26 cellular contexts compared by ENCODE assay signal in genomic region chr18:28350821-28351220, GRCh38.
"Had no signal": no experiment of that assay in that cellular context is flagged by ENCODE, and none has a peak within 500 bp of the region (broad histone marks: within the 10 kb centered on the region; RNA-seq: fewer than 3 reads in every experiment).

No MANE protein-coding gene starts in this region.

- H3K27me3 Mint-ChIP-seq: activated CD4-positive, alpha-beta memory T cell treated with anti-CD3 and anti-CD28 coated beads, Interleukin-2, amount 10 ng/mL, durations not matched to agents 7 days and 5 days; activated CD4-positive, alpha-beta T cell treated with anti-CD3 and anti-CD28 coated beads for 36 hours; activated naive CD8-positive, alpha-beta T cell; activated T-helper 17 cell treated with anti-CD3 and anti-CD28 coated beads, Interleukin-2, amount 50 U/mL, for 72 hours; brain had no signal

- H3K4me3 Mint-ChIP-seq: activated CD4-positive, alpha-beta memory T cell treated with anti-CD3 and anti-CD28 coated beads, Interleukin-2, amount 10 ng/mL, durations not matched to agents 7 days and 5 days; activated CD4-positive, alpha-beta T cell treated with anti-CD3 and anti-CD28 coated beads for 36 hours; activated naive CD4-positive, alpha-beta T cell treated with anti-CD3 and anti-CD28 coated beads for 36 hours; activated naive CD8-positive, alpha-beta T cell; activated T-helper 17 cell treated with anti-CD3 and anti-CD28 coated beads, Interleukin-2, amount 50 U/mL, for 72 hours; brain had no signal

- H3K9ac ChIP-seq: SK-N-SH had no signal

- H3K27me3 ChIP-seq: Peyer's patch, SJCRH30 had no signal

- DNase-seq: activated CD4-positive, alpha-beta memory T cell treated with anti-CD3 and anti-CD28 coated beads, Interleukin-2, amount 10 ng/mL, durations not matched to agents 7 days and 5 days; activated CD4-positive, alpha-beta T cell treated with anti-CD3 and anti-CD28 coated beads for 36 hours; activated CD4-positive, alpha-beta T cell treated with anti-CD3 and anti-CD28 coated beads, Interleukin-2, amount 50 U/mL, for 1 hour; activated gamma-delta T cell; activated naive CD4-positive, alpha-beta T cell treated with anti-CD3 and anti-CD28 coated beads for 36 hours; activated T-cell treated with anti-CD3 and anti-CD28 coated beads for 4 hours; activated T-cell treated with anti-CD3 and anti-CD28 coated beads, Interleukin-2, amount 50 U/mL, for 48 hours; amygdala; Kasumi-1; KBM-7; NCI-H1105 treated with DMSO at 0.1 percent for 48 hours; NCI-H1436 treated with DMSO at 0.1 percent for 48 hours; NCI-H2029 treated with DMSO at 0.1 percent for 48 hours; NCI-H345; NCI-H510A treated with DMSO at 0.1 percent for 48 hours; NCI-H69; Peyer's patch; Right ventricle myocardium superior; SJCRH30; SK-N-SH; T-helper 1 cell had no signal

- H3K4me3 ChIP-seq: Peyer's patch, SJCRH30 had no signal

- H3K36me3 ChIP-seq: Peyer's patch, SJCRH30 had no signal

- H3K4me1 ChIP-seq: Peyer's patch, SJCRH30 had no signal

- ATAC-seq: activated CD4-positive, alpha-beta T cell treated with anti-CD3 and anti-CD28 coated beads for 36 hours; activated T-helper 17 cell treated with anti-CD3 and anti-CD28 coated beads, Interleukin-2, amount 50 U/mL, for 72 hours had no signal

- H3K27ac Mint-ChIP-seq: activated CD4-positive, alpha-beta memory T cell treated with anti-CD3 and anti-CD28 coated beads, Interleukin-2, amount 10 ng/mL, durations not matched to agents 7 days and 5 days; activated CD4-positive, alpha-beta T cell treated with anti-CD3 and anti-CD28 coated beads for 36 hours; activated naive CD4-positive, alpha-beta T cell treated with anti-CD3 and anti-CD28 coated beads for 36 hours; activated naive CD8-positive, alpha-beta T cell; activated T-helper 17 cell treated with anti-CD3 and anti-CD28 coated beads, Interleukin-2, amount 50 U/mL, for 72 hours; brain had no signal

- H3K27ac ChIP-seq: Peyer's patch, RWPE1, SJCRH30, VCaP had no signal

- H3K9me3 ChIP-seq: Peyer's patch, SJCRH30, SK-N-SH had no signal

- H3K4me1 Mint-ChIP-seq: activated CD4-positive, alpha-beta memory T cell treated with anti-CD3 and anti-CD28 coated beads, Interleukin-2, amount 10 ng/mL, durations not matched to agents 7 days and 5 days; activated CD4-positive, alpha-beta T cell treated with anti-CD3 and anti-CD28 coated beads for 36 hours; activated T-helper 17 cell treated with anti-CD3 and anti-CD28 coated beads, Interleukin-2, amount 50 U/mL, for 72 hours; brain had no signal

- H3K4me2 ChIP-seq: SK-N-SH had no signal

- H3K36me3 Mint-ChIP-seq: activated naive CD8-positive, alpha-beta T cell; brain had no signal
